Comparison of ENCODE assay signal across 14 cellular contexts in genomic region chr6:17591292-17591691, GRCh38.
"Had no signal": no experiment of that assay in that cellular context is flagged by ENCODE, and none has a peak within 500 bp of the region (broad histone marks: within the 10 kb centered on the region; RNA-seq: fewer than 3 reads in every experiment).

No MANE protein-coding gene starts in this region.

- H3K4me3 Mint-ChIP-seq: activated naive CD8-positive, alpha-beta T cell treated with anti-CD3 and anti-CD28 coated beads, Interleukin-2, amount 50 U/mL, for 24 hours; nephron; T-helper 2 cell treated with Interferon-gamma antibody and Interleukin-4, amounts not matched to agents 5 μg/mL and 100 μg/mL, for 36 hours had no signal

- H3K4me1 ChIP-seq: esophagus squamous epithelium, psoas muscle, suprapubic skin had no signal

- ATAC-seq: activated naive CD8-positive, alpha-beta T cell treated with anti-CD3 and anti-CD28 coated beads, Interleukin-2, amount 50 U/mL, for 24 hours; left colon; psoas muscle; sciatic nerve; stimulated activated naive CD8-positive, alpha-beta T cell treated with anti-CD3 and anti-CD28 coated beads, Interleukin-15, Interleukin-2, amounts not matched to agents 100 U/mL and 50 U/mL, for 24 hours had no signal

- H3K4me3 ChIP-seq: esophagus squamous epithelium, psoas muscle, suprapubic skin had no signal

- H3K27me3 Mint-ChIP-seq: activated naive CD8-positive, alpha-beta T cell treated with anti-CD3 and anti-CD28 coated beads, Interleukin-2, amount 50 U/mL, for 24 hours had no signal

- H3K27ac ChIP-seq: esophagus squamous epithelium, psoas muscle, suprapubic skin had no signal

- H3K36me3 ChIP-seq: esophagus squamous epithelium, suprapubic skin had no signal

- H3K27ac Mint-ChIP-seq: activated naive CD8-positive, alpha-beta T cell treated with anti-CD3 and anti-CD28 coated beads, Interleukin-2, amount 50 U/mL, for 24 hours; nephron; T-helper 2 cell treated with Interferon-gamma antibody and Interleukin-4, amounts not matched to agents 5 μg/mL and 100 μg/mL, for 36 hours had no signal

- DNase-seq: activated CD4-positive, alpha-beta T cell treated with anti-CD3 and anti-CD28 coated beads, Interleukin-2, amount 50 U/mL, for 48 hours; activated CD4-positive, CD25-positive, alpha-beta regulatory T cell treated with anti-CD3 and anti-CD28 coated beads, Interleukin-2, amount 50 U/mL, for 72 hours; activated naive CD8-positive, alpha-beta T cell treated with anti-CD3 and anti-CD28 coated beads, Interleukin-2, amount 50 U/mL, for 24 hours; esophagus squamous epithelium; foreskin melanocyte; head of caudate nucleus; left colon; psoas muscle; stimulated activated naive CD8-positive, alpha-beta T cell treated with anti-CD3 and anti-CD28 coated beads, Interleukin-15, Interleukin-2, amounts not matched to agents 100 U/mL and 50 U/mL, for 24 hours had no signal

- H3K4me1 Mint-ChIP-seq: nephron had no signal

- H3K27me3 ChIP-seq: esophagus squamous epithelium, suprapubic skin had no signal

- FAIRE-seq: astrocyte had no signal

- H3K9me3 Mint-ChIP-seq: activated naive CD8-positive, alpha-beta T cell treated with anti-CD3 and anti-CD28 coated beads, Interleukin-2, amount 50 U/mL, for 24 hours; nephron; T-helper 2 cell treated with Interferon-gamma antibody and Interleukin-4, amounts not matched to agents 5 μg/mL and 100 μg/mL, for 36 hours had no signal

- H3K9me3 ChIP-seq: esophagus squamous epithelium, psoas muscle, suprapubic skin had no signal
